Comparison of ENCODE assay signal across 8 cellular contexts in genomic region chr9:100028201-100028784, GRCh38.
DNase-seq lines count a peak whose midpoint lies in the region; ATAC-seq, FAIRE-seq and TF ChIP-seq lines count a peak whose summit lies in the region.

No MANE protein-coding gene starts in this region.

- POLR2A ChIA-PET in HepG2 (lab: Yijun Ruan, JAX) = no interaction called here

- CTCF ChIA-PET in HepG2 (lab: Yijun Ruan, JAX; ENCODE audit: low intra/inter-chr PET ratio, low total read pairs) = interaction anchor here (1.8 kb wide), 2 partner anchors 188 to 567 kb away, joined by 5 to 7 read pairs; no protein-coding TSS in a partner anchor

- no peak for TF ChIP-seq EP300 in HepG2 (IDR thresholded peaks at IDR 0.05; ENCODE audit: low read depth in 2 of 2, low read length in 2 of 2)
- TF ChIP-seq EP300 in HepG2 (CRISPR knock-in tag; IDR thresholded peaks at IDR 0.05; ENCODE audit: borderline replicate concordance) = no peak

- no peak for TF ChIP-seq POLR2A in HepG2 (IDR thresholded peaks at IDR 0.05; ENCODE audit: insufficient read depth in 1 of 2, low read depth in 2 of 2, low read length in 2 of 2)

- peak; percentile 100 for TF ChIP-seq CTCF in AG10803 (conservative IDR thresholded peaks at IDR 0.05; ENCODE audit: low read length)
- TF ChIP-seq CTCF in choroid plexus epithelial cell (conservative IDR thresholded peaks at IDR 0.05; ENCODE audit: low read depth, low read length) = peak; percentile 99
- peak; percentile 90 for TF ChIP-seq CTCF in HepG2 (CRISPR knock-in tag; IDR thresholded peaks at IDR 0.05)

- H2AFZ ChIP-seq in HepG2 (ENCODE audit: low read length) = no peak overlapping the region

- intact Hi-C loops in HepG2 (cut with micrococcal nuclease; ENCODE audit: unreplicated experiment) = loop anchor here (1.0 to 2.0 kb wide), 3 partner anchors 195 to 465 kb away; no protein-coding TSS in a partner anchor

- H3K27me3 ChIP-seq in HepG2 (ENCODE audit: control insufficient read depth in 1 of 2, insufficient read depth in 2 of 2, low read length in 2 of 2) = no peaks in the 10 kb centered on the region

- no peaks in the 10 kb centered on the region for H3K9me3 ChIP-seq in HepG2 (ENCODE audit: low read length)

- H3K4me2 ChIP-seq in HepG2 (ENCODE audit: low read depth, low read length) = no peak overlapping the region

- H3K79me2 ChIP-seq in HepG2 (ENCODE audit: insufficient read depth, low read length) = no peaks in the 10 kb centered on the region

- DNase-seq in AG10803 (ENCODE audit: low read depth) (peak; percentile 72), NCI-H2227 (lab: John Stamatoyannopoulos, UW; ENCODE audit: unreplicated experiment) (peak; percentile 50), choroid plexus epithelial cell (ENCODE audit: low read depth) (peak; percentile 89), HepG2 (ENCODE audit: low spot score) (peak; percentile 61)
- DNase-seq in activated CD4-positive, alpha-beta T cell treated with anti-CD3 and anti-CD28 coated beads for 24 hours (ENCODE audit: low read depth in 2 of 2) = peak; percentile 45 to 55
- peak; percentile 39 to 60 (median 53) for DNase-seq in stimulated activated CD4-positive, alpha-beta T cell treated with anti-CD3 and anti-CD28 coated beads, TNF-alpha, amount 100 ng/mL, for 24 hours (ENCODE audit: low read depth in 3 of 3)

- no peak overlapping the region for H3K9ac ChIP-seq in HepG2 (ENCODE audit: insufficient read depth, low read depth, low read length)

- H4K20me1 ChIP-seq in HepG2 (ENCODE audit: insufficient read depth, low read length) = peaks cover 7% of the 10 kb centered on the region; the same call in 1 of the 2 replicates

- H3K4me1 ChIP-seq in HepG2 (ENCODE audit: insufficient read depth, low read length) = no peaks in the 10 kb centered on the region

- peaks cover 3 to 4% of the 10 kb centered on the region in 2 experiments; a peak in 1 of 5 replicates for H3K36me3 ChIP-seq in HepG2 (replicated peaks in 1 of 2; ENCODE audit: control insufficient read depth in 1 of 2, insufficient read depth in 2 of 2, low read length in 2 of 2)

- 65% methylated on average over 2 of the region's 2 CpGs for WGBS in HepG2 (ENCODE audit: low lambda C conversion rate)

- no TSS peak for BruUV-seq in HepG2 (replicated peaks; lab: Mats Ljungman, UMichigan)

- ATAC-seq in GM18858 (IDR thresholded peaks at IDR 0.05; ENCODE audit: unreplicated experiment) (peak; percentile 80), HG03095 (IDR thresholded peaks at IDR 0.05; ENCODE audit: unreplicated experiment) (peak; percentile 85), HepG2 (peak; percentile 99)

- H3K4me3 ChIP-seq in AG10803 (ENCODE audit: low read length) (no peak overlapping the region), choroid plexus epithelial cell (ENCODE audit: low read depth, low read length) (no peak overlapping the region), HepG2 (replicated peaks in 1 of 3; ENCODE audit: insufficient read depth in 1 of 3, low read depth in 2 of 3, low read length in 3 of 3) (no peak overlapping the region)

- H3K27ac ChIP-seq in HepG2 (ENCODE audit: extremely low read length, insufficient read depth, low read length) = no peak overlapping the region

- TF ChIP-seq RAD21 in HepG2 (CRISPR knock-in tag; IDR thresholded peaks at IDR 0.05) = peak; percentile 77

- peak; percentile 81 for FAIRE-seq in HepG2 (lab: Jason Lieb, UNC)

- in situ Hi-C loops in HepG2 (cut with HindIII; ENCODE audit: extremely low pct_ligation_motif_present, low pct_unique_long_range_greater_than_20kb) = loop anchor here (10.0 to 25.0 kb wide), 3 partner anchors 187 to 559 kb away; partner anchors contain the start of gene CAVIN4

TF ChIP-seq in HepG2, 621 proteins besides CTCF, POLR2A, EP300 and RAD21:
- TF ChIP-seq CEBPG (CRISPR knock-in tag; IDR thresholded peaks at IDR 0.05) = peak; percentile 28; the same call in 1 of the 2 replicates
- TF ChIP-seq ZNF580 (CRISPR knock-in tag; IDR thresholded peaks at IDR 0.05; ENCODE audit: borderline replicate concordance, low read depth) = 0 out of 2 replicates have a peak, but pooled peaks have one; percentile 47
- no peak for TF ChIP-seq ZNF790 (CRISPR knock-in tag; IDR thresholded peaks at IDR 0.05; ENCODE audit: borderline replicate concordance)
- TF ChIP-seq STAG1 (CRISPR knock-in tag; IDR thresholded peaks at IDR 0.05) = peak; percentile 91
- TF ChIP-seq AHR (CRISPR knock-in tag; IDR thresholded peaks at IDR 0.05) = no peak
- TF ChIP-seq ZNF557 (CRISPR knock-in tag; IDR thresholded peaks at IDR 0.05) = 0 out of 2 replicates have a peak, but pooled peaks have one; percentile 21
- TF ChIP-seq GTF3A (CRISPR knock-in tag; conservative IDR thresholded peaks at IDR 0.05) = no peak
- TF ChIP-seq SETDB1 (CRISPR knock-in tag; IDR thresholded peaks at IDR 0.05; ENCODE audit: borderline replicate concordance) = no peak
- TF ChIP-seq, protein P1, sequence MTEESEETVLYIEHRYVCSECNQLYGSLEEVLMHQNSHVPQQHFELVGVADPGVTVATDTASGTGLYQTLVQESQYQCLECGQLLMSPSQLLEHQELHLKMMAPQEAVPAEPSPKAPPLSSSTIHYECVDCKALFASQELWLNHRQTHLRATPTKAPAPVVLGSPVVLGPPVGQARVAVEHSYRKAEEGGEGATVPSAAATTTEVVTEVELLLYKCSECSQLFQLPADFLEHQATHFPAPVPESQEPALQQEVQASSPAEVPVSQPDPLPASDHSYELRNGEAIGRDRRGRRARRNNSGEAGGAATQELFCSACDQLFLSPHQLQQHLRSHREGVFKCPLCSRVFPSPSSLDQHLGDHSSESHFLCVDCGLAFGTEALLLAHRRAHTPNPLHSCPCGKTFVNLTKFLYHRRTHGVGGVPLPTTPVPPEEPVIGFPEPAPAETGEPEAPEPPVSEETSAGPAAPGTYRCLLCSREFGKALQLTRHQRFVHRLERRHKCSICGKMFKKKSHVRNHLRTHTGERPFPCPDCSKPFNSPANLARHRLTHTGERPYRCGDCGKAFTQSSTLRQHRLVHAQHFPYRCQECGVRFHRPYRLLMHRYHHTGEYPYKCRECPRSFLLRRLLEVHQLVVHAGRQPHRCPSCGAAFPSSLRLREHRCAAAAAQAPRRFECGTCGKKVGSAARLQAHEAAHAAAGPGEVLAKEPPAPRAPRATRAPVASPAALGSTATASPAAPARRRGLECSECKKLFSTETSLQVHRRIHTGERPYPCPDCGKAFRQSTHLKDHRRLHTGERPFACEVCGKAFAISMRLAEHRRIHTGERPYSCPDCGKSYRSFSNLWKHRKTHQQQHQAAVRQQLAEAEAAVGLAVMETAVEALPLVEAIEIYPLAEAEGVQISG (CRISPR knock-in tag; IDR thresholded peaks at IDR 0.05) = 0 out of 2 replicates have a peak, but pooled peaks have one; percentile 29
- TF ChIP-seq NFRKB (IDR thresholded peaks at IDR 0.05) = no peak
- TF ChIP-seq HOMEZ (CRISPR knock-in tag; IDR thresholded peaks at IDR 0.05; ENCODE audit: low read depth) = peak; percentile 32; the same call in 1 of the 2 replicates
- TF ChIP-seq, protein P2, sequence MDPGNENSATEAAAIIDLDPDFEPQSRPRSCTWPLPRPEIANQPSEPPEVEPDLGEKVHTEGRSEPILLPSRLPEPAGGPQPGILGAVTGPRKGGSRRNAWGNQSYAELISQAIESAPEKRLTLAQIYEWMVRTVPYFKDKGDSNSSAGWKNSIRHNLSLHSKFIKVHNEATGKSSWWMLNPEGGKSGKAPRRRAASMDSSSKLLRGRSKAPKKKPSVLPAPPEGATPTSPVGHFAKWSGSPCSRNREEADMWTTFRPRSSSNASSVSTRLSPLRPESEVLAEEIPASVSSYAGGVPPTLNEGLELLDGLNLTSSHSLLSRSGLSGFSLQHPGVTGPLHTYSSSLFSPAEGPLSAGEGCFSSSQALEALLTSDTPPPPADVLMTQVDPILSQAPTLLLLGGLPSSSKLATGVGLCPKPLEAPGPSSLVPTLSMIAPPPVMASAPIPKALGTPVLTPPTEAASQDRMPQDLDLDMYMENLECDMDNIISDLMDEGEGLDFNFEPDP (CRISPR knock-in tag; conservative IDR thresholded peaks at IDR 0.05) = 0 out of 2 replicates have a peak, but pooled peaks have one; percentile 39
- TF ChIP-seq SALL2 (CRISPR knock-in tag; IDR thresholded peaks at IDR 0.05) = 0 out of 2 replicates have a peak, but pooled peaks have one; percentile 44
- TF ChIP-seq SMC3 (IDR thresholded peaks at IDR 0.05; ENCODE audit: low read length) = peak; percentile 89
